In the genomic region with DNA sequence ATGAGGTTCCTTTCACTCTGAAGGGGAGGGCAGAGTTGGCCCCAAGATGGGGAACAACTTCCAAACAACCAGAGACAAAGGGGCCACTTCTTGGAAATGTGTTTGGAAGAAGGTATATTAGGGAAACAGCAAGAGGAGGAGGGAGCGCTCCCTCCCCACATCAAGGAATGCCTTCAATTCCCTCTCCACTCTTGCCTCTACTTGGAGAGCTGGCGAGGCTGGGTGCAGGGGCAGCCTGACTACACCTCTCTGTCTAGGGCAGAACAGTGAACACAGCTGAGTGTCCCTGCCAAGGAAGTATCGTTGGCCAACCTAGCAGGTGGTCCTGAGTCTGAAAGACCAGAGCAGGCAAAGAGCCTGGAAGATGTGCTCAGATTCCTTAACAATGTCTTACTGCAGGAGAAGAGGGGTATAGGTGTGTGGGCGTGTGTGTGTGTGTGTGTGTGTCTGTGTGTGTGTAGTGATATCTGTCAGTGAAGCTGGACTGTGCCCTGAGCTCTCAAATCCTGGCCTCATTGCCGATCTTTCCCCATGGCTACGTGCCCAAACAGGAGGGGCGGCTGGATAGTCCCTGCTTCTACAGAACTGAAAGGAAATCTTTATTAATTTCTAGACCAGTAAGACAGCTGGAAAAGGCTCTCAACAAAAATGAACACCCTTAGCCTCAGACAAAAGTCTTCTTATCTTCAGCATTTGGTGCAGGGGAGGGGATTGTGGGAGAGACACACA, we compare ENCODE assay signal across 20 cellular contexts. TPM values are rescaled to one million over a fixed set of nuclear protein-coding genes. Genes with fewer than 3 reads are reported as not detected.
DNase-seq lines count a peak whose midpoint lies in the region; ATAC-seq, FAIRE-seq and TF ChIP-seq lines count a peak whose summit lies in the region.
"Had no signal": no experiment of that assay in that cellular context is flagged by ENCODE, and none has a peak within 500 bp of the region (broad histone marks: within the 10 kb centered on the region; RNA-seq: fewer than 3 reads in every experiment).

No MANE protein-coding gene starts in this region.

- CTCF ChIA-PET in H1 (lab: Charles Lee; ENCODE audit: partially characterized antibody): interaction anchor here (0.8 to 3.7 kb wide), 4 partner anchors 8 to 1293 kb away, joined by 3 to 22 read pairs (median 4); no protein-coding TSS in a partner anchor

- TF ChIP-seq EP300 in H1 (IDR thresholded peaks at IDR 0.05; ENCODE audit: borderline replicate concordance in 1 of 2, low read depth in 2 of 2, low read length in 2 of 2): no peak
- no peak for TF ChIP-seq EP300 in transverse colon (IDR thresholded peaks at IDR 0.05; ENCODE audit: low read depth)

- H2AK5ac ChIP-seq in H1 (ENCODE audit: low read depth, low read length): no peak overlapping the region

- ATAC-seq in Right ventricle myocardium superior (ENCODE audit: poor library complexity) (peak; percentile 27), mucosa of descending colon (peak; percentile 64), GM18907 (IDR thresholded peaks at IDR 0.05; ENCODE audit: unreplicated experiment) (no peak), GM21515 (IDR thresholded peaks at IDR 0.05; ENCODE audit: unreplicated experiment) (no peak)

- H3K9ac ChIP-seq in H1 (replicated peaks in 1 of 4; ENCODE audit: extremely low read depth in 1 of 4, low read depth in 3 of 4, low read length in 3 of 4): no peak overlapping the region

- no peaks in the 10 kb centered on the region for H4K20me1 ChIP-seq in H1 (replicated peaks in 1 of 2; ENCODE audit: control insufficient read depth in 1 of 2, insufficient read depth in 2 of 2, low read length in 2 of 2)

- H3K23ac ChIP-seq in H1 (ENCODE audit: insufficient read length): no peak overlapping the region

- H3K4me2 ChIP-seq in H1 (ENCODE audit: insufficient read depth in 1 of 2, low read depth in 2 of 2, low read length in 2 of 2): peak overlapping the region; percentile 44 to 46

- no peak overlapping the region for H3K18ac ChIP-seq in H1 (ENCODE audit: extremely low read depth, low read length)

- H3K4me1 ChIP-seq in H1 (replicated peaks in 1 of 4; ENCODE audit: control insufficient read depth in 3 of 4, insufficient read depth in 4 of 4, low read length in 3 of 4) (peaks cover 5 to 10% (median 7%) of the 10 kb centered on the region in 4 experiments), mucosa of descending colon (ENCODE audit: low read depth) (no peaks in the 10 kb centered on the region), transverse colon (peaks cover 0 to 10% (median 3%) of the 10 kb centered on the region in 4 donors)
- H3K4me1 ChIP-seq: breast epithelium had no signal

- no peaks in the 10 kb centered on the region for H3K23me2 ChIP-seq in H1 (ENCODE audit: low read depth, low read length)

- no peaks in the 10 kb centered on the region for H3K79me2 ChIP-seq in H1 (ENCODE audit: control insufficient read depth in 1 of 2, insufficient read depth in 2 of 2, low read length in 2 of 2)

- H3K4me3 ChIP-seq in H1 (ENCODE audit: extremely low read depth in 1 of 4, insufficient read depth in 2 of 4, low read depth in 3 of 4, low read length in 4 of 4): peak overlapping the region in 1 of 4 experiments; percentile 29; a peak in 1 of 8 replicates
- H3K4me3 ChIP-seq in mucosa of descending colon: no peak overlapping the region
- H3K4me3 ChIP-seq in transverse colon: no peak overlapping the region
- H3K4me3 ChIP-seq: tibial artery had no signal

- in situ Hi-C loops in transverse colon (cut with MboI; ENCODE audit: low pct_ligation_motif_present in 1 of 4, low pct_unique_long_range_greater_than_20kb in 1 of 4, low sequenced_read_pairs in 3 of 4): no loop called here

- H3K27ac ChIP-seq in H1 (ENCODE audit: low read depth, low read length) (no peak overlapping the region), transverse colon (no peak overlapping the region)
- H3K27ac ChIP-seq: tibial artery had no signal

- no peak overlapping the region for H4K8ac ChIP-seq in H1 (ENCODE audit: extremely low read depth, insufficient read depth, low read length)

- DNase-seq in Right ventricle myocardium superior: peak; percentile 46
- DNase-seq in cardiac septum (ENCODE audit: low spot score): no peak
- no peak for DNase-seq in H1 (ENCODE audit: low read depth in 1 of 2, low spot score in 2 of 2)
- DNase-seq in mucosa of descending colon: peak in 2 of 3 donors; percentile 32 to 45
- DNase-seq in transverse colon: peak; percentile 37
- no peak for DNase-seq in activated CD4-positive, alpha-beta T cell treated with anti-CD3 and anti-CD28 coated beads, Interleukin-2, amount 50 U/mL, for 1 hour
- DNase-seq: activated CD8-positive, alpha-beta memory T cell treated with anti-CD3 and anti-CD28 coated beads, Interleukin-2, amount 50 U/mL, for 4 hours; activated naive CD4-positive, alpha-beta T cell treated with Interleukin-2 at 50 U/mL for 16 hours; effector memory CD4-positive, alpha-beta T cell; foreskin fibroblast; immature natural killer cell; NCI-H2029; NK-92 treated with Interleukin-12 subunit alpha and Interleukin-12 subunit beta, amount 100 ng/mL, for 24 hours; tibial artery had no signal

- peak overlapping the region; percentile 61; the same call in 1 of the 2 replicates for H2AFZ ChIP-seq in H1 (ENCODE audit: low read length)

- WGBS in H1 (ENCODE audit: extremely low coverage in 1 of 2, insufficient coverage in 1 of 2, insufficient read length in 1 of 2, insufficient replicate concordance in 2 of 2, low coverage in 1 of 2, low lambda C conversion rate in 2 of 2, missing lambda C conversion rate in 1 of 2), 2 experiments: 80% methylated on average over 7 of the region's 7 CpGs; no CpG with 5 or more reads in 1 of the 2 experiments
- 49 to 53% methylated on average over 2 to 7 of the region's 7 CpGs for WGBS in transverse colon (ENCODE audit: low coverage in 1 of 2), 2 donors

- H4K91ac ChIP-seq in H1 (replicated peaks; ENCODE audit: insufficient read length, low read length): peak overlapping the region; percentile 72

- H2BK12ac ChIP-seq in H1 (ENCODE audit: low read depth, low read length): peak overlapping the region; percentile 3; the same call in 1 of the 2 replicates

- peak overlapping the region; percentile 25; the same call in 1 of the 2 replicates for H2BK15ac ChIP-seq in H1 (ENCODE audit: low read length)

- TF ChIP-seq POLR2A in H1 (IDR thresholded peaks at IDR 0.05; ENCODE audit: control extremely low read depth in 1 of 2, low read depth in 2 of 2, low read length in 2 of 2) (no peak), transverse colon (IDR thresholded peaks at IDR 0.05) (no peak)

- POLR2A ChIA-PET in H1 (lab: Charles Lee; ENCODE audit: partially characterized antibody): interaction anchor here (0.6 kb wide), 1 partner anchor 59 kb away, joined by 3 read pairs; no protein-coding TSS in a partner anchor

- H4K5ac ChIP-seq in H1 (ENCODE audit: insufficient read length, low read depth, low read length): no peak overlapping the region

- no peak overlapping the region for H3K56ac ChIP-seq in H1 (replicated peaks; ENCODE audit: insufficient read length, low read depth, low read length)

- no peak for TF ChIP-seq RAD21 in H1 (IDR thresholded peaks at IDR 0.05 in 1 of 2, conservative IDR thresholded peaks at IDR 0.05 in 1 of 2; ENCODE audit: low read depth in 2 of 2, low read length in 2 of 2)

- H3K79me1 ChIP-seq in H1 (ENCODE audit: low read depth, low read length): no peaks in the 10 kb centered on the region

- H3K36me3 ChIP-seq in H1 (ENCODE audit: control insufficient read depth in 2 of 4, insufficient read depth in 4 of 4, low read length in 3 of 4) (peaks cover 0 to 4% (median 0%) of the 10 kb centered on the region in 4 experiments; a peak in 1 of 8 replicates), mucosa of descending colon (ENCODE audit: low read depth) (no peaks in the 10 kb centered on the region), transverse colon (no peaks in the 10 kb centered on the region)
- H3K36me3 ChIP-seq: breast epithelium, tibial artery had no signal

- no peak overlapping the region for H3K4ac ChIP-seq in H1 (replicated peaks; ENCODE audit: insufficient read length, low read depth, low read length)

- H2BK120ac ChIP-seq in H1 (replicated peaks; ENCODE audit: low read depth, low read length): no peak overlapping the region

- no peak overlapping the region for H2BK5ac ChIP-seq in H1 (ENCODE audit: low read depth, low read length)

- intact Hi-C loops in Right ventricle myocardium superior (cut with DNase I) (no loop called here), cardiac septum (cut with DNase I) (no loop called here), mucosa of descending colon (cut with DNase I, micrococcal nuclease) (no loop called here), transverse colon (cut with DNase I; ENCODE audit: low total_unique reads) (no loop called here)

- H3K14ac ChIP-seq in H1 (ENCODE audit: insufficient read length): no peak overlapping the region

- H3K9me3 ChIP-seq in H1 (ENCODE audit: insufficient read depth in 2 of 2, low read depth in 1 of 2, low read length in 1 of 2) (0 out of 4 replicates have a peak, but pooled peaks cover 6 to 8% of the 10 kb centered on the region in 2 experiments), mucosa of descending colon (no peaks in the 10 kb centered on the region), transverse colon (peaks cover 0 to 6% of the 10 kb centered on the region in 2 donors)
- H3K9me3 ChIP-seq: breast epithelium had no signal

- no peak for FAIRE-seq in H1 (lab: Jason Lieb, UNC)

- H2BK20ac ChIP-seq in H1 (ENCODE audit: low read length): no peak overlapping the region

- TF ChIP-seq CTCF in H1 (IDR thresholded peaks at IDR 0.05; ENCODE audit: control extremely low read depth in 1 of 3, insufficient read depth in 1 of 3, low read depth in 1 of 3, low read length in 3 of 3) (no peak), mucosa of descending colon (IDR thresholded peaks at IDR 0.05) (no peak), transverse colon (IDR thresholded peaks at IDR 0.05) (no peak)

- peaks cover 0 to 1% (median 0%) of the 10 kb centered on the region in 4 experiments; a peak in 1 of 7 replicates for H3K27me3 ChIP-seq in H1 (replicated peaks in 1 of 4; ENCODE audit: control insufficient read depth in 3 of 4, extremely low read depth in 1 of 4, insufficient read depth in 3 of 4, low read length in 3 of 4)
- H3K27me3 ChIP-seq in transverse colon: peaks cover 5% of the 10 kb centered on the region
- H3K27me3 ChIP-seq: breast epithelium had no signal

RNA-seq across cellular contexts. Expression of a gene that starts 46.8 kb away (rescaled TPM):
- total RNA-seq in Right ventricle myocardium superior (14.5 TPM), cardiac septum (4.5 TPM), mucosa of descending colon (10 to 100 TPM in 1 of 3 donors, 1 to 10 TPM in 2; 1.7 to 17.4 (median 2.3) TPM), transverse colon (10 to 100 TPM in 2 of 4 donors, 1 to 10 TPM in 2; 4.0 to 13.5 (median 10.4) TPM)
- total RNA-seq in H1 (2021; fragmentation: NEBNext Ultra II Directional; extraction: Animal tissue kit (Norgen Biotek cat#: 25700)): 3.0 TPM in 2 replicates
- 6.9 and 7.3 TPM in 2 replicates for polyA plus RNA-seq in H1 (2011; rRNA removed)
- 7.7 TPM for polyA plus RNA-seq in H1 (2011; cell fraction: cytosol; rRNA removed)
- polyA plus RNA-seq in H1 (2011; cell fraction: nucleus; rRNA removed): 12.7 TPM
- polyA plus RNA-seq in H1 (2012, experiment 1 of 2): 4.7 to 6.9 TPM (median 4.9 TPM) in 4 replicates
- polyA plus RNA-seq in H1 (2012, experiment 2 of 2): 3.7 TPM
- 2.9 TPM for polyA plus RNA-seq in H1 (2013, experiment 1 of 2)
- polyA plus RNA-seq in H1 (2013, experiment 2 of 2): 2.7 TPM
- 7.6 and 10.0 TPM in 2 replicates for polyA minus RNA-seq in H1 (2011; rRNA and poly(A)+ RNA removed)
- 4.3 TPM for polyA minus RNA-seq in H1 (2011; cell fraction: cytosol; rRNA and poly(A)+ RNA removed)
- polyA minus RNA-seq in H1 (2011; cell fraction: nucleus; rRNA and poly(A)+ RNA removed): 5.8 TPM
- total RNA-seq: HT-29; T-helper 2 cell treated with Interferon-gamma antibody and Interleukin-4, amounts not matched to agents 100 ng/mL and 5 ng/mL, for 36 hours had no signal
- polyA plus RNA-seq: immature natural killer cell had no signal

RNA-seq across cellular contexts. Expression of a gene that starts 59.2 kb away (rescaled TPM):
- total RNA-seq in Right ventricle myocardium superior: 2.0 TPM
- total RNA-seq in cardiac septum: 8.8 TPM
- 1.2 and 1.4 TPM in 2 replicates for total RNA-seq in H1 (2021; fragmentation: NEBNext Ultra II Directional; extraction: Animal tissue kit (Norgen Biotek cat#: 25700))
- polyA plus RNA-seq in H1 (2011; rRNA removed): 0.28 and 0.57 TPM in 2 replicates
- 0.57 TPM for polyA plus RNA-seq in H1 (2011; cell fraction: cytosol; rRNA removed)
- 0.88 TPM for polyA plus RNA-seq in H1 (2011; cell fraction: nucleus; rRNA removed)
- polyA plus RNA-seq in H1 (2012, experiment 1 of 2): 0.84 to 1.3 TPM (median 1.1 TPM) in 4 replicates
- polyA plus RNA-seq in H1 (2012, experiment 2 of 2): 0.16 TPM
- 0.47 TPM for polyA plus RNA-seq in H1 (2013, experiment 1 of 2)
- polyA plus RNA-seq in H1 (2013, experiment 2 of 2): 0.31 TPM
- 8.1 and 14.3 TPM in 2 replicates for polyA minus RNA-seq in H1 (2011; rRNA and poly(A)+ RNA removed)
- 1.1 TPM for polyA minus RNA-seq in H1 (2011; cell fraction: cytosol; rRNA and poly(A)+ RNA removed)
- polyA minus RNA-seq in H1 (2011; cell fraction: nucleus; rRNA and poly(A)+ RNA removed): 4.4 TPM
- total RNA-seq in mucosa of descending colon: 1 to 10 TPM in 1 of 3 donors, under 1 TPM in 2; 0.12 to 1.1 (median 0.32) TPM
- under 1 TPM in 3 of 4 donors, not detected in 1; 0.27 to 0.80 (median 0.79) TPM for total RNA-seq in transverse colon
- total RNA-seq: HT-29; pulmonary artery endothelial cell; T-helper 2 cell treated with Interferon-gamma antibody and Interleukin-4, amounts not matched to agents 100 ng/mL and 5 ng/mL, for 36 hours had no signal

Comparison
In these comparisons a context has a peak if more than half of its experiments do, and no peak if none do; other contexts are left out.
1. DNase-seq: peak in Right ventricle myocardium superior (single experiment), mucosa of descending colon (2 of 3) and transverse colon (single experiment); none in cardiac septum (single experiment), H1 (0 of 2) and activated CD4-positive, alpha-beta T cell treated with anti-CD3 and anti-CD28 coated beads, Interleukin-2, amount 50 U/mL, for 1 hour (single experiment).
2. ATAC-seq: peak in Right ventricle myocardium superior (single experiment) and mucosa of descending colon (single experiment); none in GM18907 (single experiment) and GM21515 (single experiment).